In the genomic region with DNA sequence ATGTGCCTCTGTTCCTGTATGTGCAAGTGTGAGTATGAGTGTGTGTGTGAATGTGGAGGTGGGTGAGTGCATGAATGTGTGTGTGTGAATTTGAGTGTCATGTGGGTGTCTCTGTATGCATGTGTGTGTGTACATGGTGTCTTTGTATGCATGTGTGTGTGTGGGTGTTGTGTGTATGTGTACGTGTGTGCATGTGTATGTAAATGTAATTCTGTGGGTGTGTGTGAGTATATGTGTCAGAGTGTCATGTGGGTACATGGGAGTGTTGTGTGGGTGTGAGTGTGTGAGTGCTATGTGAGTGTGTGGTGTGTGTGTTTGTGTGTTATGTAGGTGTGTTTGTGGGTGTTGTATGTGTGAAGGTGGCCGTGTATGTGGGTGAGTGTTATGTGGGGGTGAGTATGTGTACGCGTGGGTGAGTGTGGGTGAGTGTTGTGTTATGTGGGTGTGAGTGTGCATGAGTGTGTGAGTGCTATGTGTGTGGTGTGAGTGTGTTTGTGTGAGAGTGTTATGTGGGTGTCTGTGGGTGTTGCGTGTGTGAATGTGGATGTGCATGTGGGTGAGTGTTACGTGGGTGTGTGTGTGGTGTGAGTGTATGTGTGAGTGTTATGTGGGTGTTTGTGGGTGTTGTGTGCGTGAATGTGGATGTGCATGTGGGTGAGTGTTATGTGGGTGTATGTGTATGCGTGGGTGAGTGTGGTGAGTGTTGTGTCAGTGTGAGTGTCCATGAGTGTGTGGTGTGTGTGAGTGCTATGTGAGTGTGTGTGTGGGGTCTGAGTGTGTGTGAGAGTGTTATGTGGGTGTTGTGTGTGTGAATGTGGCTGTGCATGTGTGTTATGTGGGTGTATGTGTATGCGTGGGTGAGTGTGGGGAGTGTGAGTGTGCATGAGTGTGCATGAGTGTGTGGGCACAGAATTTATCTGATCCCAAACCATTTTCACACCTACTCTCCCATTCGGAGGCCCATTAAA, we compare ENCODE assay signal across 27 cellular contexts.
"Had no signal": no experiment of that assay in that cellular context is flagged by ENCODE, and none has a peak within 500 bp of the region (broad histone marks: within the 10 kb centered on the region; RNA-seq: fewer than 3 reads in every experiment).

No MANE protein-coding gene starts in this region.

- H3K4me3 ChIP-seq: adrenal gland, SJSA1 had no signal

- H3K9ac ChIP-seq: SK-N-SH had no signal

- H3K27ac ChIP-seq: adrenal gland, SJSA1 had no signal

- H3K27me3 Mint-ChIP-seq: brain had no signal

- FAIRE-seq: bronchial epithelial cell, TTC549 had no signal

- H3K4me2 ChIP-seq: SK-N-SH had no signal

- ATAC-seq: activated CD8-positive, alpha-beta T cell treated with anti-CD3 and anti-CD28 coated beads for 36 hours; activated naive CD4-positive, alpha-beta T cell treated with anti-CD3 and anti-CD28 coated beads, Interleukin-2, amount 50 U/mL, for 72 hours; Panc1 had no signal

- H3K4me3 Mint-ChIP-seq: activated CD4-positive, alpha-beta T cell treated with anti-CD3 and anti-CD28 coated beads, Interleukin-2, amount 10 ng/mL, durations not matched to agents 24 days and 14 days; activated CD8-positive, alpha-beta T cell treated with anti-CD3 and anti-CD28 coated beads for 36 hours; activated T-cell treated with anti-CD3 and anti-CD28 coated beads, Interleukin-2, amount 50 U/mL, for 24 hours; brain; T-helper 1 cell treated with Interleukin-12 subunit alpha and Interleukin-12 subunit beta and Interleukin-4 antibody, amounts not matched to agents 30 μg/mL and 1 μg/mL, for 36 hours; T-helper 2 cell treated with Interferon-gamma antibody and Interleukin-4, amounts not matched to agents 5 μg/mL and 100 μg/mL, for 36 hours had no signal

- DNase-seq: activated CD4-positive, alpha-beta T cell treated with anti-CD3 and anti-CD28 coated beads, Interleukin-2, amount 10 ng/mL, durations not matched to agents 24 days and 14 days; activated CD4-positive, alpha-beta T cell treated with anti-CD3 and anti-CD28 coated beads, Interleukin-2, amount 50 U/mL, for 4 hours; activated CD8-positive, alpha-beta T cell treated with anti-CD3 and anti-CD28 coated beads for 36 hours; activated gamma-delta T cell; activated naive CD4-positive, alpha-beta T cell treated with Interleukin-2 at 50 U/mL for 16 hours; activated T-cell treated with anti-CD3 and anti-CD28 coated beads, Interleukin-2, amount 50 U/mL, for 24 hours; adrenal gland; cerebellar nuclear complex; MM.1S; MV-4-11; NCI-H1092; NCI-H1436 treated with DMSO at 0.1 percent for 48 hours; NCI-H1694 treated with DMSO at 0.1 percent for 48 hours; NCI-H2029; NCI-H345; NCI-H524 treated with DMSO at 0.1 percent for 48 hours; SHP77; SK-N-SH had no signal

- H3K4me1 ChIP-seq: adrenal gland had no signal

- H3K36me3 ChIP-seq: adrenal gland, SJSA1 had no signal

- H3K27ac Mint-ChIP-seq: activated CD4-positive, alpha-beta T cell treated with anti-CD3 and anti-CD28 coated beads, Interleukin-2, amount 10 ng/mL, durations not matched to agents 24 days and 14 days; activated CD8-positive, alpha-beta T cell treated with anti-CD3 and anti-CD28 coated beads for 36 hours; activated naive CD4-positive, alpha-beta T cell treated with anti-CD3 and anti-CD28 coated beads, Interleukin-2, amount 50 U/mL, for 72 hours; activated T-cell treated with anti-CD3 and anti-CD28 coated beads, Interleukin-2, amount 50 U/mL, for 24 hours; activated T-helper 2 cell treated with anti-CD3 and anti-CD28 coated beads, Interferon-gamma antibody, Interleukin-2, Interleukin-4, amounts not matched to agents 10 μg/mL and 5 μg/mL and 100 μg/mL, durations not matched to agents 14 hours and 24 hours and 36 hours; brain; T-helper 1 cell treated with Interleukin-12 subunit alpha and Interleukin-12 subunit beta and Interleukin-4 antibody, amounts not matched to agents 30 μg/mL and 1 μg/mL, for 36 hours; T-helper 2 cell treated with Interferon-gamma antibody and Interleukin-4, amounts not matched to agents 5 μg/mL and 100 μg/mL, for 36 hours had no signal

- H3K27me3 ChIP-seq: SJSA1 had no signal

- H3K9me3 ChIP-seq: adrenal gland had no signal

- H3K36me3 Mint-ChIP-seq: brain had no signal
